In genomic region chr7:28729276-28729675, GRCh38 we compare ENCODE assay signal across 22 cellular contexts.
A peak's percentile ranks its signal among the peaks of the same experiment; 100 is the strongest.
DNase-seq lines count a peak whose midpoint lies in the region; ATAC-seq, FAIRE-seq and TF ChIP-seq lines count a peak whose summit lies in the region.
"Had no signal": no experiment of that assay in that cellular context is flagged by ENCODE, and none has a peak within 500 bp of the region (broad histone marks: within the 10 kb centered on the region; RNA-seq: fewer than 3 reads in every experiment).

No MANE protein-coding gene starts in this region.

- H3K9me2 ChIP-seq in PC-9 (ENCODE audit: insufficient read depth): no peaks in the 10 kb centered on the region

- FAIRE-seq in bronchial epithelial cell (lab: Jason Lieb, UNC): peak; percentile 86
- no peak for FAIRE-seq in frontal cortex (lab: Jason Lieb, UNC)
- FAIRE-seq in H54 (lab: Jason Lieb, UNC): no peak
- FAIRE-seq: endometrium had no signal

- no TSS peak for BruUV-seq in PC-9 (replicated peaks; lab: Mats Ljungman, UMichigan)

- CTCF ChIA-PET in PC-9 (lab: Charles Lee): interaction anchor here (0.5 kb wide), 1 partner anchor 340 kb away, joined by 7 read pairs; no protein-coding TSS in a partner anchor

- H3F3A ChIP-seq in PC-9 (ENCODE audit: insufficient read depth, low read depth): no peaks in the 10 kb centered on the region

- H3K4me3 ChIP-seq in bronchial epithelial cell (ENCODE audit: low read depth, low read length): no peak overlapping the region
- no peak overlapping the region for H3K4me3 ChIP-seq in PC-9
- H3K4me3 ChIP-seq: gastrocnemius medialis, thoracic aorta had no signal

- POLR2A ChIA-PET in PC-9 (lab: Charles Lee; ENCODE audit: unreplicated experiment): no interaction called here

- no peaks in the 10 kb centered on the region for H3K79me2 ChIP-seq in PC-9 (ENCODE audit: low read depth)

- H3K9me3 ChIP-seq in PC-9 (ENCODE audit: insufficient read depth, low read depth): no peaks in the 10 kb centered on the region
- H3K9me3 ChIP-seq: gastrocnemius medialis, thoracic aorta had no signal

- H3K27ac ChIP-seq in PC-9: no peak overlapping the region
- H3K27ac ChIP-seq: gastrocnemius medialis, HL-60, thoracic aorta had no signal

- TF ChIP-seq CTCF in bronchial epithelial cell (IDR thresholded peaks at IDR 0.05; ENCODE audit: insufficient read depth, low read length, severe bottlenecking) (no peak), omental fat pad (IDR thresholded peaks at IDR 0.05) (no peak), PC-9 (conservative IDR thresholded peaks at IDR 0.05) (no peak)

- DNase-seq in HT1080 (ENCODE audit: low read depth) (peak; percentile 43), NCI-H345 (lab: John Stamatoyannopoulos, UW) (peak; percentile 66), bronchial epithelial cell (ENCODE audit: low read depth) (peak; percentile 60), omental fat pad (ENCODE audit: low spot score) (no peak), frontal cortex (ENCODE audit: low spot score in 2 of 2) (no peak), H54 (ENCODE audit: insufficient read length, low spot score) (no peak), PC-9 (no peak)
- no peak for DNase-seq in stimulated activated naive CD4-positive, alpha-beta T cell treated with Interleukin-2 at 50 U/mL for 16 hours (lab: John Stamatoyannopoulos, UW)
- DNase-seq: activated CD4-positive, CD25-positive, alpha-beta regulatory T cell treated with anti-CD3 and anti-CD28 coated beads, Interleukin-2, amount 50 U/mL, for 72 hours; activated naive CD4-positive, alpha-beta T cell treated with anti-CD3 and anti-CD28 coated beads, Interleukin-2, amount 50 U/mL, for 16 hours; central memory CD4-positive, alpha-beta T cell; gastrocnemius medialis; immature natural killer cell; NCI-H187 treated with DMSO at 0.1 percent for 48 hours; stimulated activated CD4-positive, alpha-beta T cell treated with anti-CD3 and anti-CD28 coated beads, Interleukin-4, amount 100 ng/mL, for 1 hour; stimulated activated CD8-positive, alpha-beta memory T cell treated with anti-CD3 and anti-CD28 coated beads, Interleukin-4, amount 100 ng/mL, for 48 hours; T-helper 2 cell had no signal

- no peaks in the 10 kb centered on the region for H3K27me3 ChIP-seq in bronchial epithelial cell (ENCODE audit: control insufficient read depth, insufficient read depth, low read length)
- no peaks in the 10 kb centered on the region for H3K27me3 ChIP-seq in PC-9 (ENCODE audit: insufficient read depth, low read depth)
- H3K27me3 ChIP-seq: gastrocnemius medialis had no signal

- no peak overlapping the region for H2AFZ ChIP-seq in PC-9

- H3K4me1 ChIP-seq in PC-9 (replicated peaks; ENCODE audit: insufficient read depth): peaks cover 8% of the 10 kb centered on the region; the same call in 1 of the 2 replicates

- H3K36me3 ChIP-seq in bronchial epithelial cell (ENCODE audit: control insufficient read depth, insufficient read depth, low read length) (no peaks in the 10 kb centered on the region), PC-9 (ENCODE audit: low read depth) (no peaks in the 10 kb centered on the region)
- H3K36me3 ChIP-seq: gastrocnemius medialis, thoracic aorta had no signal

- H4K20me1 ChIP-seq in PC-9 (ENCODE audit: insufficient read depth): no peaks in the 10 kb centered on the region

- peak; percentile 76 for ATAC-seq in omental fat pad (ENCODE audit: low FRiP score)
- ATAC-seq: gastrocnemius medialis, Right ventricle myocardium inferior, sciatic nerve had no signal

- intact Hi-C loops in PC-9 (cut with micrococcal nuclease; ENCODE audit: unreplicated experiment): no loop called here

- TF ChIP-seq POLR2A in H54 (IDR thresholded peaks at IDR 0.05; ENCODE audit: low read depth, low read length): no peak

- H3K4me2 ChIP-seq in PC-9: no peak overlapping the region

Comparison
In these comparisons a context has a peak if more than half of its experiments do, and no peak if none do; other contexts are left out.
1. DNase-seq: peak in HT1080 (single experiment), NCI-H345 (single experiment) and bronchial epithelial cell (single experiment); none in omental fat pad (single experiment), frontal cortex (0 of 2), stimulated activated naive CD4-positive, alpha-beta T cell treated with Interleukin-2 at 50 U/mL for 16 hours (single experiment), H54 (single experiment) and PC-9 (0 of 2).